Comparison of ENCODE assay signal across 26 cellular contexts in genomic region chr2:216850665-216851327, GRCh38. TPM values are rescaled to one million over a fixed set of nuclear protein-coding genes. Genes with fewer than 3 reads are reported as not detected.
DNase-seq lines count a peak whose midpoint lies in the region; ATAC-seq, FAIRE-seq and TF ChIP-seq lines count a peak whose summit lies in the region.
"Had no signal": no experiment of that assay in that cellular context is flagged by ENCODE, and none has a peak within 500 bp of the region (broad histone marks: within the 10 kb centered on the region; RNA-seq: fewer than 3 reads in every experiment).

No MANE protein-coding gene starts in this region.

- H3K4me1 ChIP-seq in K562 (replicated peaks in 1 of 2; ENCODE audit: control insufficient read depth in 2 of 2, insufficient read depth in 2 of 2, low read length in 2 of 2): peaks cover 9 to 10% of the 10 kb centered on the region in 2 experiments; a peak in 2 of 5 replicates

- H3K9me3 Mint-ChIP-seq in activated CD4-positive, alpha-beta T cell treated with anti-CD3 and anti-CD28 coated beads, Interleukin-2, amount 10 ng/mL, durations not matched to agents 24 days and 14 days: peaks cover 3% of the 10 kb centered on the region
- no peaks in the 10 kb centered on the region for H3K9me3 Mint-ChIP-seq in CD4-positive, alpha-beta T cell
- no peaks in the 10 kb centered on the region for H3K9me3 Mint-ChIP-seq in stimulated activated naive B cell treated with anti-CD40 and anti-IgM and Interleukin-4, amounts not matched to agents 10 μg/mL and 1 μg/mL and 100 μg/mL, for 72 hours
- H3K9me3 Mint-ChIP-seq: CD8-positive, alpha-beta memory T cell; natural killer cell had no signal

- no peak for TF ChIP-seq EP300 in K562 (IDR thresholded peaks at IDR 0.05; ENCODE audit: low read length)

- H4K20me1 ChIP-seq in K562 (replicated peaks; ENCODE audit: control insufficient read depth, insufficient read depth, low read length): no peaks in the 10 kb centered on the region

- H3K4me3 ChIP-seq in K562: no peak overlapping the region
- H3K4me3 ChIP-seq: ovary, right atrium auricular region, stomach had no signal

- no peaks in the 10 kb centered on the region for H3K36me3 ChIP-seq in K562 (ENCODE audit: control insufficient read depth, insufficient read depth, low read length)
- H3K36me3 ChIP-seq: ovary, right atrium auricular region, stomach had no signal

- H3K4me2 ChIP-seq in K562 (ENCODE audit: insufficient read depth, low read length): no peak overlapping the region; the same call in 1 of the 2 replicates

- TF ChIP-seq RAD21 in K562 (CRISPR knock-in tag; conservative IDR thresholded peaks at IDR 0.05 in 1 of 2, IDR thresholded peaks at IDR 0.05 in 1 of 2): no peak

- peak; percentile 69 for DNase-seq in activated CD4-positive, alpha-beta T cell treated with anti-CD3 and anti-CD28 coated beads, Interleukin-2, amount 10 ng/mL, durations not matched to agents 24 days and 14 days
- DNase-seq in activated CD4-positive, alpha-beta T cell treated with anti-CD3 and anti-CD28 coated beads, Interleukin-2, amount 50 U/mL, for 1 hour: no peak
- DNase-seq in CD4-positive, alpha-beta T cell: peak in 1 of 10 experiments; percentile 13
- peak; percentile 15 to 29 (median 22) for DNase-seq in K562 (ENCODE audit: extremely low read depth in 1 of 4, low spot score in 3 of 4)
- DNase-seq in putamen (ENCODE audit: low spot score): peak; percentile 27
- no peak for DNase-seq in stimulated activated naive B cell treated with anti-CD40 and anti-IgM and Interleukin-4, amounts not matched to agents 10 μg/mL and 1 μg/mL and 100 μg/mL, for 72 hours
- no peak for DNase-seq in NCI-H187 (lab: John Stamatoyannopoulos, UW)
- DNase-seq in cerebellar nuclear complex (lab: John Stamatoyannopoulos, UW): no peak
- DNase-seq: activated effector memory CD4-positive, alpha-beta T cell treated with anti-CD3 and anti-CD28 coated beads, Interleukin-2, amount 50 U/mL, for 16 hours; effector CD4-positive, alpha-beta T cell; immature natural killer cell; natural killer cell; NCI-H1694; NCI-H526 had no signal

- H3K4me1 Mint-ChIP-seq in activated CD4-positive, alpha-beta T cell treated with anti-CD3 and anti-CD28 coated beads, Interleukin-2, amount 10 ng/mL, durations not matched to agents 24 days and 14 days: peaks cover 14% of the 10 kb centered on the region
- peaks cover 12% of the 10 kb centered on the region for H3K4me1 Mint-ChIP-seq in CD4-positive, alpha-beta T cell (ENCODE audit: low read depth)
- no peaks in the 10 kb centered on the region for H3K4me1 Mint-ChIP-seq in stimulated activated naive B cell treated with anti-CD40 and anti-IgM and Interleukin-4, amounts not matched to agents 10 μg/mL and 1 μg/mL and 100 μg/mL, for 72 hours
- H3K4me1 Mint-ChIP-seq: CD8-positive, alpha-beta memory T cell; immature natural killer cell; natural killer cell had no signal

- no peaks in the 10 kb centered on the region for H3K36me3 Mint-ChIP-seq in activated CD4-positive, alpha-beta T cell treated with anti-CD3 and anti-CD28 coated beads, Interleukin-2, amount 10 ng/mL, durations not matched to agents 24 days and 14 days (ENCODE audit: low read depth)
- H3K36me3 Mint-ChIP-seq in CD4-positive, alpha-beta T cell (ENCODE audit: low read depth): no peaks in the 10 kb centered on the region
- H3K36me3 Mint-ChIP-seq in stimulated activated naive B cell treated with anti-CD40 and anti-IgM and Interleukin-4, amounts not matched to agents 10 μg/mL and 1 μg/mL and 100 μg/mL, for 72 hours: no peaks in the 10 kb centered on the region
- H3K36me3 Mint-ChIP-seq: CD8-positive, alpha-beta memory T cell; immature natural killer cell; natural killer cell had no signal

- no peak overlapping the region for H3K4me3 Mint-ChIP-seq in activated CD4-positive, alpha-beta T cell treated with anti-CD3 and anti-CD28 coated beads, Interleukin-2, amount 10 ng/mL, durations not matched to agents 24 days and 14 days
- no peak overlapping the region for H3K4me3 Mint-ChIP-seq in CD4-positive, alpha-beta T cell
- H3K4me3 Mint-ChIP-seq in stimulated activated naive B cell treated with anti-CD40 and anti-IgM and Interleukin-4, amounts not matched to agents 10 μg/mL and 1 μg/mL and 100 μg/mL, for 72 hours: no peak overlapping the region
- H3K4me3 Mint-ChIP-seq: CD8-positive, alpha-beta memory T cell; immature natural killer cell; natural killer cell had no signal

- H2AFZ ChIP-seq in K562 (ENCODE audit: low read depth, low read length): no peak overlapping the region

- H3K27ac ChIP-seq in CD4-positive, alpha-beta T cell (ENCODE audit: low read depth, low read length): no peak overlapping the region
- H3K27ac ChIP-seq in K562 (ENCODE audit: extremely low read depth, low read depth, low read length): no peak overlapping the region
- H3K27ac ChIP-seq: ovary, right atrium auricular region, stomach had no signal

- H3K27me3 ChIP-seq in CD4-positive, alpha-beta T cell (ENCODE audit: control insufficient read depth, insufficient read depth, low read length): no peaks in the 10 kb centered on the region
- H3K27me3 ChIP-seq in K562 (ENCODE audit: control insufficient read depth in 2 of 2, insufficient read depth in 2 of 2, low read length in 2 of 2): no peaks in the 10 kb centered on the region
- H3K27me3 ChIP-seq: ovary, right atrium auricular region, stomach had no signal

- H3K9me1 ChIP-seq in K562 (ENCODE audit: control insufficient read depth, insufficient read depth, low read length): no peaks in the 10 kb centered on the region

- H3K27ac Mint-ChIP-seq in activated CD4-positive, alpha-beta T cell treated with anti-CD3 and anti-CD28 coated beads, Interleukin-2, amount 10 ng/mL, durations not matched to agents 24 days and 14 days: peak overlapping the region; percentile 76
- peak overlapping the region; percentile 40 for H3K27ac Mint-ChIP-seq in CD4-positive, alpha-beta T cell
- no peak overlapping the region for H3K27ac Mint-ChIP-seq in stimulated activated naive B cell treated with anti-CD40 and anti-IgM and Interleukin-4, amounts not matched to agents 10 μg/mL and 1 μg/mL and 100 μg/mL, for 72 hours
- H3K27ac Mint-ChIP-seq: immature natural killer cell, natural killer cell had no signal

- in situ Hi-C loops in K562 (cut with MboI): no loop called here

- FAIRE-seq in K562 (lab: Jason Lieb, UNC): no peak
- FAIRE-seq: astrocyte had no signal

- no peaks in the 10 kb centered on the region for H3K79me2 ChIP-seq in K562 (ENCODE audit: control insufficient read depth, insufficient read depth, low read length)

- ATAC-seq in CD4-positive, alpha-beta T cell (ENCODE audit: poor library complexity): peak; percentile 81
- ATAC-seq in K562: no peak; the same call in 2 of the 3 replicates
- ATAC-seq in stimulated activated naive B cell treated with anti-CD40 and anti-IgM and Interleukin-4, amounts not matched to agents 10 μg/mL and 1 μg/mL and 100 μg/mL, for 72 hours (replicated peaks): no peak
- ATAC-seq: activated CD4-positive, CD25-positive, alpha-beta regulatory T cell treated with anti-CD3 and anti-CD28 coated beads, Interleukin-2, amount 50 U/mL, for 24 hours; natural killer cell; Panc1 had no signal

- POLR2A ChIA-PET in CD4-positive, alpha-beta T cell (lab: Charles Lee): no interaction called here
- POLR2A ChIA-PET in K562 (lab: Yijun Ruan, JAX): no interaction called here

- no TSS peak for BruUV-seq in K562 (replicated peaks; lab: Mats Ljungman, UMichigan)

- intact Hi-C loops in activated CD4-positive, alpha-beta T cell treated with anti-CD3 and anti-CD28 coated beads, Interleukin-2, amount 10 ng/mL, durations not matched to agents 24 days and 14 days (cut with micrococcal nuclease): loop anchor here (1.0 kb wide), 1 partner anchor 8 kb away; no protein-coding TSS in a partner anchor
- intact Hi-C loops in CD4-positive, alpha-beta T cell (cut with DNase I, micrococcal nuclease): no loop called here
- intact Hi-C loops in K562 (cut with micrococcal nuclease): no loop called here

- WGBS in K562 (ENCODE audit: insufficient coverage, low coverage, missing lambda C conversion rate): 15% methylated on average over 6 of the region's 6 CpGs

- TF ChIP-seq POLR2A in K562 (conservative IDR thresholded peaks at IDR 0.05): no peak

- CTCF ChIA-PET in CD4-positive, alpha-beta T cell (lab: Charles Lee): no interaction called here
- CTCF ChIA-PET in K562 (lab: Yijun Ruan, JAX; ENCODE audit: low intra/inter-chr PET ratio): no interaction called here

- no peaks in the 10 kb centered on the region for H3K27me3 Mint-ChIP-seq in activated CD4-positive, alpha-beta T cell treated with anti-CD3 and anti-CD28 coated beads, Interleukin-2, amount 10 ng/mL, durations not matched to agents 24 days and 14 days
- H3K27me3 Mint-ChIP-seq in CD4-positive, alpha-beta T cell: no peaks in the 10 kb centered on the region
- peaks cover 8 to 11% of the 10 kb centered on the region in 2 donors for H3K27me3 Mint-ChIP-seq in stimulated activated naive B cell treated with anti-CD40 and anti-IgM and Interleukin-4, amounts not matched to agents 10 μg/mL and 1 μg/mL and 100 μg/mL, for 72 hours

- H3K9me3 ChIP-seq in CD4-positive, alpha-beta T cell (ENCODE audit: control insufficient read depth, low read length): no peaks in the 10 kb centered on the region
- H3K9me3 ChIP-seq in K562 (replicated peaks; ENCODE audit: control insufficient read depth, insufficient read depth, low read depth, low read length): no peaks in the 10 kb centered on the region
- H3K9me3 ChIP-seq: ovary, right atrium auricular region, stomach had no signal

- no peak for TF ChIP-seq CTCF in CD4-positive, alpha-beta T cell (IDR thresholded peaks at IDR 0.05)
- TF ChIP-seq CTCF in K562 (IDR thresholded peaks at IDR 0.05 in 2 of 3, conservative IDR thresholded peaks at IDR 0.05 in 1 of 3; ENCODE audit: insufficient read depth in 2 of 3, low read depth in 1 of 3, low read length in 3 of 3): no peak

- no peak overlapping the region for H3K9ac ChIP-seq in K562 (ENCODE audit: insufficient read depth in 1 of 2, low read depth in 2 of 2, low read length in 2 of 2)

RNA-seq across cellular contexts. Expression of gene TNP1, which starts 9.1 kb away (rescaled TPM):
- not detected in 2 replicates for total RNA-seq in activated CD4-positive, alpha-beta T cell treated with anti-CD3 and anti-CD28 coated beads, Interleukin-2, amount 10 ng/mL, durations not matched to agents 24 days and 14 days
- total RNA-seq in CD4-positive, alpha-beta T cell: not detected
- total RNA-seq in K562 (2011; cell fraction: chromatin; rRNA removed; ENCODE audit: low replicate concordance): not detected in 2 replicates
- not detected in 2 replicates for total RNA-seq in K562 (2011; cell fraction: nucleolus; rRNA removed)
- total RNA-seq in K562 (2011; cell fraction: nucleoplasm; rRNA removed): not detected in 2 replicates
- total RNA-seq in K562 (2014; rRNA removed): not detected in 2 replicates
- not detected in 2 replicates for total RNA-seq in K562 (2014; rRNA removed; fragmentation: Illumina TruSeq; extraction: Trizol)
- total RNA-seq in K562 (2015; rRNA removed; fragmentation: Illumina TruSeq; extraction: Trizol): not detected in 2 replicates
- not detected in 2 replicates for total RNA-seq in K562 (2021)
- not detected in 2 replicates for polyA plus RNA-seq in K562 (2011; rRNA removed)
- not detected in 2 replicates for polyA plus RNA-seq in K562 (2011; cell fraction: cytosol; rRNA removed)
- not detected in 2 replicates for polyA plus RNA-seq in K562 (2011; cell fraction: nucleus; rRNA removed)
- polyA plus RNA-seq in K562 (2012): not detected in 2 replicates
- not detected in 2 replicates for polyA plus RNA-seq in K562 (2014; fragmentation: Illumina TruSeq; extraction: Trizol)
- not detected for polyA plus RNA-seq in K562 (2014; fragmentation: Nextera tagmentation; extraction: Ambion mirVana)
- polyA plus RNA-seq in K562 (2014; rRNA removed): not detected in 2 replicates
- not detected in 2 replicates for polyA minus RNA-seq in K562 (2011; rRNA and poly(A)+ RNA removed)
- not detected in 2 replicates for polyA minus RNA-seq in K562 (2011; cell fraction: cytosol; rRNA and poly(A)+ RNA removed)
- not detected in 2 replicates for polyA minus RNA-seq in K562 (2011; cell fraction: nucleus; rRNA and poly(A)+ RNA removed)
- total RNA-seq: A172; astrocyte; CD8-positive, alpha-beta memory T cell; cerebellum; epithelial cell of proximal tubule; LHCN-M2; natural killer cell; ovary; right atrium auricular region; stomach; ureter had no signal
- polyA plus RNA-seq: CD8-positive, alpha-beta memory T cell; immature natural killer cell; ovary; stomach had no signal

Comparison
In these comparisons a context has a peak if more than half of its experiments do, and no peak if none do; other contexts are left out.
1. DNase-seq: peak in activated CD4-positive, alpha-beta T cell treated with anti-CD3 and anti-CD28 coated beads, Interleukin-2, amount 10 ng/mL, durations not matched to agents 24 days and 14 days (single experiment), K562 (4 of 4) and putamen (single experiment); none in activated CD4-positive, alpha-beta T cell treated with anti-CD3 and anti-CD28 coated beads, Interleukin-2, amount 50 U/mL, for 1 hour (single experiment), stimulated activated naive B cell treated with anti-CD40 and anti-IgM and Interleukin-4, amounts not matched to agents 10 μg/mL and 1 μg/mL and 100 μg/mL, for 72 hours (single experiment), NCI-H187 (0 of 2) and cerebellar nuclear complex (0 of 2).